ENCODE assay signal across 8 cellular contexts in genomic region chr1:202141468-202141867, GRCh38. TPM values are rescaled to one million over a fixed set of nuclear protein-coding genes. Genes with fewer than 3 reads are reported as not detected.
"Had no signal": no experiment of that assay in that cellular context is flagged by ENCODE, and none has a peak within 500 bp of the region (broad histone marks: within the 10 kb centered on the region; RNA-seq: fewer than 3 reads in every experiment).

No MANE protein-coding gene starts in this region.

RNA-seq across cellular contexts. Expression of gene GPR37L1, which starts 18.8 kb away (rescaled TPM):
- total RNA-seq: activated B cell treated with CpG ODN at 0.5 μM for 24 hours; activated CD4-positive, alpha-beta memory T cell treated with anti-CD3 and anti-CD28 coated beads for 36 hours; activated naive CD8-positive, alpha-beta T cell treated with anti-CD3 and anti-CD28 coated beads, Interleukin-2, amount 10 ng/mL, durations not matched to agents 7 days and 5 days; ascending aorta; cardiac septum had no signal
- polyA plus RNA-seq: SK-N-SH had no signal

RNA-seq across cellular contexts. Expression of gene PTPN7, which starts 18.9 kb away (rescaled TPM):
- total RNA-seq: ascending aorta, PC-3, SJSA1 had no signal
- polyA plus RNA-seq: SK-N-SH had no signal

RNA-seq across cellular contexts. Expression of gene LGR6, which starts 52.1 kb away (rescaled TPM):
- total RNA-seq: activated B cell treated with CpG ODN at 0.5 μM for 24 hours, SJSA1 had no signal
